In the genomic region with DNA sequence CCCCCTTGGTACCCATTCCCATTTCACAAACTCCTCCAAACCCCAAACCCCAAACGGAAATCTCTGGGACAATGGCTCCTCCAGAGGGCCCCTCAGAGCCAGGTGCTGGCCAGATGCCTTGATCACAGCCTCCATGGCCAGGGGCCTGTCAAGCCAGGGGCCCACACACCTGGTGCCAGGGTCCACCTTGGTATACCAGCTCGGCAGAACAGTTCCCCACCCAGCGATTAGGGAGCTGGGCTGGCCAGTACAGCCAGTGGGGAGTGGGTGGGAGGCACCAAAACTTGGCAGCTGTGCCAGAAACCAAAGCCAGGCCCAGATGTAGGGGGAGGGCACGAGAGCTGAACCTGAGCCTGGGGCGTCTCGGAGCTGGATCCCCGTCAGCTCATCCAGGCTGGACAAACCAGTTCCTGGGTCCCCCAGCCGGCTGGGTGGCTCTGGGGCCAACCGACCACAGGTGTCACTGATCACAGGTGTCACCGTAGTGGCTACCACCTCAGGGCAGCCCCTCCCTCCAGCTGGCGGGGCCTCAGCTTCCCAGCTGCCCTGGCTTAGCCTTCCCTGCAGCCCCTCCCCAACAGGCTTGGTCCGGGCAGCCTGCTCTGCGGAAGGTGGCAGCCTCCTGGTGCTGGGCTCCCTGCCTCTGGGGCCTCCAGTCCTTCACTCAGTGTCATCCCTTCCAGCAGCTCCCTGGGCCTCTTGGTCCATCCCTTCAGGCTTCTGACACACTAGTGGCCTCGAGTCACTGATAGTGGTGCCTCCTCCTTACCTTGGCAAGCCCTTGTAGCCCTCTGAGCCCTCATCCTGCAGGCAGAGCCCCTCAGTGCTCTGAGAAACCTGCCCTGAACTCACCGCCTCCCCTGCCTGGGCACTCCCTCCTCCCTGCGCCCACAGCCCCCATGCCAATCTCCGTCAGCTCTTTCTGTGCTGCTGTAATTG, we compare ENCODE assay signal across 1 cellular context.
A peak's percentile ranks its signal among the peaks of the same experiment; 100 is the strongest.
TF ChIP-seq lines count a peak whose summit lies in the region.

No MANE protein-coding gene starts in this region.

TF ChIP-seq in Ishikawa, 13 proteins besides CTCF, POLR2A, EP300 and RAD21 (continued from another document):
- TF ChIP-seq REST (IDR thresholded peaks at IDR 0.05; ENCODE audit: low read depth): no peak
- TF ChIP-seq YY1 (IDR thresholded peaks at IDR 0.05; ENCODE audit: low read depth): no peak
- peak; percentile 36 for TF ChIP-seq TEAD4 (IDR thresholded peaks at IDR 0.05)
- peak; percentile 94 for TF ChIP-seq TCF12 (IDR thresholded peaks at IDR 0.05; ENCODE audit: low read depth)
- TF ChIP-seq EGR1 (IDR thresholded peaks at IDR 0.05): no peak
- TF ChIP-seq CEBPB (IDR thresholded peaks at IDR 0.05): no peak
